In genomic region chr3:126896941-126897340, GRCh38 we compare ENCODE assay signal across 20 cellular contexts.
"Had no signal": no experiment of that assay in that cellular context is flagged by ENCODE, and none has a peak within 500 bp of the region (broad histone marks: within the 10 kb centered on the region; RNA-seq: fewer than 3 reads in every experiment).

No MANE protein-coding gene starts in this region.

- H3K27ac ChIP-seq: KMS-11, SJSA1, SK-N-MC had no signal

- H3K4me2 ChIP-seq: KMS-11 had no signal

- H3K27me3 ChIP-seq: SJSA1 had no signal

- DNase-seq: Kasumi-1, MM.1S, NCI-H1092 treated with DMSO at 0.1 percent for 48 hours, NCI-H1436, NCI-H1694, NCI-H187 treated with DMSO at 0.1 percent for 48 hours, NCI-H2029 treated with DMSO at 0.1 percent for 48 hours, NCI-H2171 treated with DMSO at 0.1 percent for 48 hours, NCI-H524, NCI-H69, NCI-H774, Right ventricle myocardium superior, SIG-M5 had no signal

- H3K9ac ChIP-seq: KMS-11 had no signal

- H3K4me3 Mint-ChIP-seq: IgD-negative memory B cell had no signal

- FAIRE-seq: HepG2, K562, RCC 7860 had no signal

- H3K9me3 ChIP-seq: SJSA1 had no signal

- H3K4me3 ChIP-seq: K562, SJSA1, SK-N-MC had no signal

- ATAC-seq: HepG2, K562 had no signal

- H3K9me3 Mint-ChIP-seq: IgD-negative memory B cell had no signal

- H3K4me1 Mint-ChIP-seq: IgD-negative memory B cell had no signal

- H3K36me3 ChIP-seq: SJSA1 had no signal
